Comparison of ENCODE assay signal across 1 cellular context in genomic region chr1:220119043-220119512, GRCh38.
TF ChIP-seq lines count a peak whose summit lies in the region.

No MANE protein-coding gene starts in this region.

TF ChIP-seq in K562, 482 proteins besides CTCF, POLR2A, EP300 and RAD21 (continued from another document and continues in another):
- TF ChIP-seq, protein P1, sequence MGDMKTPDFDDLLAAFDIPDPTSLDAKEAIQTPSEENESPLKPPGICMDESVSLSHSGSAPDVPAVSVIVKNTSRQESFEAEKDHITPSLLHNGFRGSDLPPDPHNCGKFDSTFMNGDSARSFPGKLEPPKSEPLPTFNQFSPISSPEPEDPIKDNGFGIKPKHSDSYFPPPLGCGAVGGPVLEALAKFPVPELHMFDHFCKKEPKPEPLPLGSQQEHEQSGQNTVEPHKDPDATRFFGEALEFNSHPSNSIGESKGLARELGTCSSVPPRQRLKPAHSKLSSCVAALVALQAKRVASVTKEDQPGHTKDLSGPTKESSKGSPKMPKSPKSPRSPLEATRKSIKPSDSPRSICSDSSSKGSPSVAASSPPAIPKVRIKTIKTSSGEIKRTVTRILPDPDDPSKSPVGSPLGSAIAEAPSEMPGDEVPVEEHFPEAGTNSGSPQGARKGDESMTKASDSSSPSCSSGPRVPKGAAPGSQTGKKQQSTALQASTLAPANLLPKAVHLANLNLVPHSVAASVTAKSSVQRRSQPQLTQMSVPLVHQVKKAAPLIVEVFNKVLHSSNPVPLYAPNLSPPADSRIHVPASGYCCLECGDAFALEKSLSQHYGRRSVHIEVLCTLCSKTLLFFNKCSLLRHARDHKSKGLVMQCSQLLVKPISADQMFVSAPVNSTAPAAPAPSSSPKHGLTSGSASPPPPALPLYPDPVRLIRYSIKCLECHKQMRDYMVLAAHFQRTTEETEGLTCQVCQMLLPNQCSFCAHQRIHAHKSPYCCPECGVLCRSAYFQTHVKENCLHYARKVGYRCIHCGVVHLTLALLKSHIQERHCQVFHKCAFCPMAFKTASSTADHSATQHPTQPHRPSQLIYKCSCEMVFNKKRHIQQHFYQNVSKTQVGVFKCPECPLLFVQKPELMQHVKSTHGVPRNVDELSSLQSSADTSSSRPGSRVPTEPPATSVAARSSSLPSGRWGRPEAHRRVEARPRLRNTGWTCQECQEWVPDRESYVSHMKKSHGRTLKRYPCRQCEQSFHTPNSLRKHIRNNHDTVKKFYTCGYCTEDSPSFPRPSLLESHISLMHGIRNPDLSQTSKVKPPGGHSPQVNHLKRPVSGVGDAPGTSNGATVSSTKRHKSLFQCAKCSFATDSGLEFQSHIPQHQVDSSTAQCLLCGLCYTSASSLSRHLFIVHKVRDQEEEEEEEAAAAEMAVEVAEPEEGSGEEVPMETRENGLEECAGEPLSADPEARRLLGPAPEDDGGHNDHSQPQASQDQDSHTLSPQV (IDR thresholded peaks at IDR 0.05): no peak
- TF ChIP-seq, protein P2, sequence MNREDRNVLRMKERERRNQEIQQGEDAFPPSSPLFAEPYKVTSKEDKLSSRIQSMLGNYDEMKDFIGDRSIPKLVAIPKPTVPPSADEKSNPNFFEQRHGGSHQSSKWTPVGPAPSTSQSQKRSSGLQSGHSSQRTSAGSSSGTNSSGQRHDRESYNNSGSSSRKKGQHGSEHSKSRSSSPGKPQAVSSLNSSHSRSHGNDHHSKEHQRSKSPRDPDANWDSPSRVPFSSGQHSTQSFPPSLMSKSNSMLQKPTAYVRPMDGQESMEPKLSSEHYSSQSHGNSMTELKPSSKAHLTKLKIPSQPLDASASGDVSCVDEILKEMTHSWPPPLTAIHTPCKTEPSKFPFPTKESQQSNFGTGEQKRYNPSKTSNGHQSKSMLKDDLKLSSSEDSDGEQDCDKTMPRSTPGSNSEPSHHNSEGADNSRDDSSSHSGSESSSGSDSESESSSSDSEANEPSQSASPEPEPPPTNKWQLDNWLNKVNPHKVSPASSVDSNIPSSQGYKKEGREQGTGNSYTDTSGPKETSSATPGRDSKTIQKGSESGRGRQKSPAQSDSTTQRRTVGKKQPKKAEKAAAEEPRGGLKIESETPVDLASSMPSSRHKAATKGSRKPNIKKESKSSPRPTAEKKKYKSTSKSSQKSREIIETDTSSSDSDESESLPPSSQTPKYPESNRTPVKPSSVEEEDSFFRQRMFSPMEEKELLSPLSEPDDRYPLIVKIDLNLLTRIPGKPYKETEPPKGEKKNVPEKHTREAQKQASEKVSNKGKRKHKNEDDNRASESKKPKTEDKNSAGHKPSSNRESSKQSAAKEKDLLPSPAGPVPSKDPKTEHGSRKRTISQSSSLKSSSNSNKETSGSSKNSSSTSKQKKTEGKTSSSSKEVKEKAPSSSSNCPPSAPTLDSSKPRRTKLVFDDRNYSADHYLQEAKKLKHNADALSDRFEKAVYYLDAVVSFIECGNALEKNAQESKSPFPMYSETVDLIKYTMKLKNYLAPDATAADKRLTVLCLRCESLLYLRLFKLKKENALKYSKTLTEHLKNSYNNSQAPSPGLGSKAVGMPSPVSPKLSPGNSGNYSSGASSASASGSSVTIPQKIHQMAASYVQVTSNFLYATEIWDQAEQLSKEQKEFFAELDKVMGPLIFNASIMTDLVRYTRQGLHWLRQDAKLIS (CRISPR knock-in tag; IDR thresholded peaks at IDR 0.05): no peak
- no peak for TF ChIP-seq PHB (CRISPR knock-in tag; IDR thresholded peaks at IDR 0.05)
- TF ChIP-seq ZFP36 (IDR thresholded peaks at IDR 0.05; ENCODE audit: low read depth, low read length, partially characterized antibody): no peak
- TF ChIP-seq HNRNPH1 (optimal IDR thresholded peaks at IDR 0.05; ENCODE audit: low read depth, low read length): no peak
- TF ChIP-seq CHD2 (IDR thresholded peaks at IDR 0.05; ENCODE audit: low read depth, low read length): no peak
- no peak for TF ChIP-seq ZNF324 (CRISPR knock-in tag; IDR thresholded peaks at IDR 0.05)
- no peak for TF ChIP-seq ESRRB (CRISPR knock-in tag; IDR thresholded peaks at IDR 0.05; ENCODE audit: borderline replicate concordance)
- TF ChIP-seq KLF10 (CRISPR knock-in tag; IDR thresholded peaks at IDR 0.05): no peak
- no peak for TF ChIP-seq TFAM (CRISPR knock-in tag; conservative IDR thresholded peaks at IDR 0.05)
- TF ChIP-seq, protein P3, sequence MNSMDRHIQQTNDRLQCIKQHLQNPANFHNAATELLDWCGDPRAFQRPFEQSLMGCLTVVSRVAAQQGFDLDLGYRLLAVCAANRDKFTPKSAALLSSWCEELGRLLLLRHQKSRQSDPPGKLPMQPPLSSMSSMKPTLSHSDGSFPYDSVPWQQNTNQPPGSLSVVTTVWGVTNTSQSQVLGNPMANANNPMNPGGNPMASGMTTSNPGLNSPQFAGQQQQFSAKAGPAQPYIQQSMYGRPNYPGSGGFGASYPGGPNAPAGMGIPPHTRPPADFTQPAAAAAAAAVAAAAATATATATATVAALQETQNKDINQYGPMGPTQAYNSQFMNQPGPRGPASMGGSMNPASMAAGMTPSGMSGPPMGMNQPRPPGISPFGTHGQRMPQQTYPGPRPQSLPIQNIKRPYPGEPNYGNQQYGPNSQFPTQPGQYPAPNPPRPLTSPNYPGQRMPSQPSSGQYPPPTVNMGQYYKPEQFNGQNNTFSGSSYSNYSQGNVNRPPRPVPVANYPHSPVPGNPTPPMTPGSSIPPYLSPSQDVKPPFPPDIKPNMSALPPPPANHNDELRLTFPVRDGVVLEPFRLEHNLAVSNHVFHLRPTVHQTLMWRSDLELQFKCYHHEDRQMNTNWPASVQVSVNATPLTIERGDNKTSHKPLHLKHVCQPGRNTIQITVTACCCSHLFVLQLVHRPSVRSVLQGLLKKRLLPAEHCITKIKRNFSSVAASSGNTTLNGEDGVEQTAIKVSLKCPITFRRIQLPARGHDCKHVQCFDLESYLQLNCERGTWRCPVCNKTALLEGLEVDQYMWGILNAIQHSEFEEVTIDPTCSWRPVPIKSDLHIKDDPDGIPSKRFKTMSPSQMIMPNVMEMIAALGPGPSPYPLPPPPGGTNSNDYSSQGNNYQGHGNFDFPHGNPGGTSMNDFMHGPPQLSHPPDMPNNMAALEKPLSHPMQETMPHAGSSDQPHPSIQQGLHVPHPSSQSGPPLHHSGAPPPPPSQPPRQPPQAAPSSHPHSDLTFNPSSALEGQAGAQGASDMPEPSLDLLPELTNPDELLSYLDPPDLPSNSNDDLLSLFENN (IDR thresholded peaks at IDR 0.05; ENCODE audit: low read depth in 2 of 2, low read length in 2 of 2): peak in 1 of 2 experiments; percentile 78; a peak in 1 of 4 replicates
- no peak for TF ChIP-seq DNMT1 (IDR thresholded peaks at IDR 0.05)
- TF ChIP-seq, protein P4, sequence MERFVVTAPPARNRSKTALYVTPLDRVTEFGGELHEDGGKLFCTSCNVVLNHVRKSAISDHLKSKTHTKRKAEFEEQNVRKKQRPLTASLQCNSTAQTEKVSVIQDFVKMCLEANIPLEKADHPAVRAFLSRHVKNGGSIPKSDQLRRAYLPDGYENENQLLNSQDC (CRISPR knock-in tag; IDR thresholded peaks at IDR 0.05): no peak
- TF ChIP-seq EHMT2 (IDR thresholded peaks at IDR 0.05): no peak
- TF ChIP-seq NCOA4 (IDR thresholded peaks at IDR 0.05; ENCODE audit: partially characterized antibody): no peak
- TF ChIP-seq RNF2 (IDR thresholded peaks at IDR 0.05): peak; percentile 80
- peak; percentile 81 for TF ChIP-seq CBFA2T2 (conservative IDR thresholded peaks at IDR 0.05)
- peak; percentile 92 for TF ChIP-seq LEF1 (IDR thresholded peaks at IDR 0.05)
- TF ChIP-seq ZNF696 (CRISPR knock-in tag; conservative IDR thresholded peaks at IDR 0.05): no peak
- TF ChIP-seq ZNF583 (CRISPR knock-in tag; IDR thresholded peaks at IDR 0.05): no peak
- TF ChIP-seq, protein P5, sequence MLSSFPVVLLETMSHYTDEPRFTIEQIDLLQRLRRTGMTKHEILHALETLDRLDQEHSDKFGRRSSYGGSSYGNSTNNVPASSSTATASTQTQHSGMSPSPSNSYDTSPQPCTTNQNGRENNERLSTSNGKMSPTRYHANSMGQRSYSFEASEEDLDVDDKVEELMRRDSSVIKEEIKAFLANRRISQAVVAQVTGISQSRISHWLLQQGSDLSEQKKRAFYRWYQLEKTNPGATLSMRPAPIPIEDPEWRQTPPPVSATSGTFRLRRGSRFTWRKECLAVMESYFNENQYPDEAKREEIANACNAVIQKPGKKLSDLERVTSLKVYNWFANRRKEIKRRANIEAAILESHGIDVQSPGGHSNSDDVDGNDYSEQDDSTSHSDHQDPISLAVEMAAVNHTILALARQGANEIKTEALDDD (IDR thresholded peaks at IDR 0.05): peak; percentile 97
- no peak for TF ChIP-seq CHD4 (IDR thresholded peaks at IDR 0.05; ENCODE audit: insufficient read depth, insufficient replicate concordance, low read depth, low read length, poor library complexity, severe bottlenecking)
- peak; percentile 81 for TF ChIP-seq NCOR1 (IDR thresholded peaks at IDR 0.05)
- TF ChIP-seq CAMTA2 (CRISPR knock-in tag; conservative IDR thresholded peaks at IDR 0.05): no peak
- TF ChIP-seq ZNF431 (CRISPR knock-in tag; IDR thresholded peaks at IDR 0.05): no peak
- no peak for TF ChIP-seq CREBBP (IDR thresholded peaks at IDR 0.05; ENCODE audit: low read depth, low read length)
- no peak for TF ChIP-seq DMBX1 (CRISPR knock-in tag; IDR thresholded peaks at IDR 0.05; ENCODE audit: borderline replicate concordance)
- TF ChIP-seq RB1 (IDR thresholded peaks at IDR 0.05; ENCODE audit: low read depth): no peak
- no peak for TF ChIP-seq ZC3H4 (CRISPR knock-in tag; IDR thresholded peaks at IDR 0.05; ENCODE audit: borderline replicate concordance)
- no peak for TF ChIP-seq ELF4 (CRISPR knock-in tag; IDR thresholded peaks at IDR 0.05)
- no peak for TF ChIP-seq MXI1 (IDR thresholded peaks at IDR 0.05; ENCODE audit: low read depth, low read length)
- peak; percentile 33 for TF ChIP-seq CCNT2 (IDR thresholded peaks at IDR 0.05; ENCODE audit: borderline replicate concordance, extremely low read depth, insufficient read length, low read depth, low read length)
- no peak for TF ChIP-seq MXD1 (CRISPR knock-in tag; IDR thresholded peaks at IDR 0.05; ENCODE audit: borderline replicate concordance, poor library complexity, severe bottlenecking)
- no peak for TF ChIP-seq COPS2 (conservative IDR thresholded peaks at IDR 0.05)
- TF ChIP-seq RBFOX2 (IDR thresholded peaks at IDR 0.05; ENCODE audit: low read depth, low read length): no peak
- TF ChIP-seq ZNF121 (CRISPR knock-in tag; conservative IDR thresholded peaks at IDR 0.05): no peak
- TF ChIP-seq KHSRP (IDR thresholded peaks at IDR 0.05): peak; percentile 71
- no peak for TF ChIP-seq CEBPZ (IDR thresholded peaks at IDR 0.05; ENCODE audit: borderline replicate concordance, low read depth, low read length)
- TF ChIP-seq BRF1 (IDR thresholded peaks at IDR 0.05; ENCODE audit: borderline replicate concordance, extremely low read depth, insufficient read length): no peak
- no peak for TF ChIP-seq ATF1 (CRISPR knock-in tag; IDR thresholded peaks at IDR 0.05)
- TF ChIP-seq ATF1 (tag; IDR thresholded peaks at IDR 0.05): peak; percentile 94
- no peak for TF ChIP-seq NR0B1 (IDR thresholded peaks at IDR 0.05; ENCODE audit: partially characterized antibody)
- no peak for TF ChIP-seq ZNF830 (CRISPR knock-in tag; IDR thresholded peaks at IDR 0.05)
- no peak for TF ChIP-seq NR2F6 (CRISPR knock-in tag; IDR thresholded peaks at IDR 0.05)
- TF ChIP-seq, protein P6, sequence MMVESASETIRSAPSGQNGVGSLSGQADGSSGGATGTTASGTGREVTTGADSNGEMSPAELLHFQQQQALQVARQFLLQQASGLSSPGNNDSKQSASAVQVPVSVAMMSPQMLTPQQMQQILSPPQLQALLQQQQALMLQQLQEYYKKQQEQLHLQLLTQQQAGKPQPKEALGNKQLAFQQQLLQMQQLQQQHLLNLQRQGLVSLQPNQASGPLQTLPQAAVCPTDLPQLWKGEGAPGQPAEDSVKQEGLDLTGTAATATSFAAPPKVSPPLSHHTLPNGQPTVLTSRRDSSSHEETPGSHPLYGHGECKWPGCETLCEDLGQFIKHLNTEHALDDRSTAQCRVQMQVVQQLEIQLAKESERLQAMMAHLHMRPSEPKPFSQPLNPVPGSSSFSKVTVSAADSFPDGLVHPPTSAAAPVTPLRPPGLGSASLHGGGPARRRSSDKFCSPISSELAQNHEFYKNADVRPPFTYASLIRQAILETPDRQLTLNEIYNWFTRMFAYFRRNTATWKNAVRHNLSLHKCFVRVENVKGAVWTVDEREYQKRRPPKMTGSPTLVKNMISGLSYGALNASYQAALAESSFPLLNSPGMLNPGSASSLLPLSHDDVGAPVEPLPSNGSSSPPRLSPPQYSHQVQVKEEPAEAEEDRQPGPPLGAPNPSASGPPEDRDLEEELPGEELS (CRISPR knock-in tag; IDR thresholded peaks at IDR 0.05; ENCODE audit: borderline replicate concordance): no peak
- TF ChIP-seq POLR3A (IDR thresholded peaks at IDR 0.05; ENCODE audit: borderline replicate concordance, extremely low read depth, insufficient read depth, insufficient read length): no peak
